In genomic region chr2:15782009-15782751, GRCh38 we compare ENCODE assay signal across 16 cellular contexts.
A peak's percentile ranks its signal among the peaks of the same experiment; 100 is the strongest.
DNase-seq lines count a peak whose midpoint lies in the region; TF ChIP-seq lines count a peak whose summit lies in the region.
"Had no signal": no experiment of that assay in that cellular context is flagged by ENCODE, and none has a peak within 500 bp of the region (broad histone marks: within the 10 kb centered on the region; RNA-seq: fewer than 3 reads in every experiment).

No MANE protein-coding gene starts in this region.

- TF ChIP-seq CTCF in fibroblast of pulmonary artery (IDR thresholded peaks at IDR 0.05; ENCODE audit: low read length, missing control alignments) = no peak

- DNase-seq in ELF-1 (ENCODE audit: low read depth, low spot score) = peak; percentile 74
- DNase-seq in NCI-H526 treated with DMSO at 0.1 percent for 48 hours (lab: John Stamatoyannopoulos, UW) = peak; percentile 100
- DNase-seq in fibroblast of pulmonary artery (ENCODE audit: low read depth) = peak; percentile 10
- peak; percentile 63 for DNase-seq in putamen (ENCODE audit: low spot score)
- DNase-seq in erythroblast (lab: John Stamatoyannopoulos, UW) = no peak
- DNase-seq in iPS-NIHi7 (ENCODE audit: extremely low spot score) = no peak
- no peak for DNase-seq in SIG-M5 (lab: John Stamatoyannopoulos, UW)
- no peak for DNase-seq in NCI-H1436 treated with DMSO at 0.1 percent for 48 hours (lab: John Stamatoyannopoulos, UW)
- DNase-seq: activated CD4-positive, alpha-beta T cell treated with anti-CD3 and anti-CD28 coated beads for 1 hour; effector memory CD8-positive, alpha-beta T cell; foreskin keratinocyte; MM.1S; NCI-H1930; right cardiac atrium; stimulated activated CD4-positive, alpha-beta T cell treated with anti-CD3 and anti-CD28 coated beads, Interleukin-2, amount 100 ng/mL, for 48 hours; T-helper 17 cell had no signal

- TF ChIP-seq POLR2A in erythroblast (IDR thresholded peaks at IDR 0.05; ENCODE audit: low read length) = no peak

- no peak overlapping the region for H3K4me3 ChIP-seq in fibroblast of pulmonary artery (replicated peaks; ENCODE audit: low read depth, low read length)

Comparison
In these comparisons a context has a peak if more than half of its experiments do, and no peak if none do; other contexts are left out.
1. DNase-seq: peak in ELF-1 (single experiment), NCI-H526 treated with DMSO at 0.1 percent for 48 hours (single experiment), fibroblast of pulmonary artery (single experiment) and putamen (single experiment); none in erythroblast (0 of 2), iPS-NIHi7 (single experiment), SIG-M5 (single experiment) and NCI-H1436 treated with DMSO at 0.1 percent for 48 hours (single experiment).